ENCODE assay signal across 8 cellular contexts in the genomic region with DNA sequence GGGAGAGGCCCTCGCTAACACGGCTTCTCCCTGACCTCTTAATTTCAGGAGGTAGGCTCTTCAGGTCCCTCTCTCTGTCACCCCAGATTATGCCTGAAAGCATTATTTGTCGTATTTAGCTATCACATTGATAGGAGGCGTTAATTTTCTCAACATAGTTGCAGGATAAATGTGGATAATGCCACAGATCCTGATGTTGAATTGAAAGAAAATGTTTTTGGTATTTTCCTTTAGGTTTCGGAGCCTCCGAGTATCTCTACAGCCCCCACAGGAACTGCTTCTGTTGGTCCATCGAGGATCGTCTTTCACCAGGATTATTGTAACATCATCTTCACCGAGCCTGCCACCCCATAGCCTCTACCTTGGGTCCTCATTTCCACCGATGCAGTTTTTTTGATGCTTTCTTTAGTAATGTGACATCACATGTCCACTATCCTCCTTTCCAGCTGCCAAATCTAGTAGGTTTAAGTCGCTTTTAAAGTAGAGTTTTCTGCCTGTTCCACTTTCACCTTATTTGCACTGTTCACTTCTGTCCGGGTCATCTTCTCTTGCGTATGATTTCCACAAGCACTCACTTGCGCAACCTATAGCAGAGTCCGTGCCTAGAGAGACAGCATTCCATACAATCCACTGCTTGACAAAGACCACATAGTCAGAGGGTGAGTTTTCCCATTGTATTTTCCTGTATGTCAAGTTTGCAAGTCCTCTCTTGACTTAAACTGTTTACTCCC. TPM values are rescaled to one million over a fixed set of nuclear protein-coding genes. Genes with fewer than 3 reads are reported as not detected.
DNase-seq lines count a peak whose midpoint lies in the region; ATAC-seq and TF ChIP-seq lines count a peak whose summit lies in the region.

No MANE protein-coding gene starts in this region.

- H3K4me3 ChIP-seq in mammary epithelial cell (replicated peaks in 1 of 3; ENCODE audit: insufficient read depth in 1 of 3, low read depth in 2 of 3, low read length in 3 of 3) (peak overlapping the region; percentile 35 to 84 (median 76)), testis (peak overlapping the region; percentile 85 to 93)

- no peaks in the 10 kb centered on the region for H4K20me1 ChIP-seq in mammary epithelial cell (ENCODE audit: insufficient read depth, low read length)

- H3K27ac ChIP-seq in mammary epithelial cell (ENCODE audit: insufficient read depth, low read depth, low read length), result peak overlapping the region; percentile 77
- peak overlapping the region; percentile 85 to 89 for H3K27ac ChIP-seq in testis

- H3K27ac Mint-ChIP-seq in activated CD8-positive, alpha-beta memory T cell treated with anti-CD3 and anti-CD28 coated beads, Interleukin-2, amount 10 ng/mL, durations not matched to agents 7 days and 5 days, result peak overlapping the region; percentile 60

- TSS peak; percentile 94 for BruUV-seq in mammary epithelial cell (replicated peaks; lab: Mats Ljungman, UMichigan)

- TF ChIP-seq POLR2A in testis (IDR thresholded peaks at IDR 0.05), result no peak

- intact Hi-C loops in mammary epithelial cell (cut with micrococcal nuclease) (loop anchor here (1.0 to 5.0 kb wide), 7 partner anchors 11 to 294 kb away; no protein-coding TSS in a partner anchor), testis (cut with DNase I; ENCODE audit: low total_unique reads) (no loop called here)

- in situ Hi-C loops in mammary epithelial cell (cut with MboI; ENCODE audit: low sequenced_read_pairs in 2 of 2), result no loop called here

- no peak for ATAC-seq in activated CD8-positive, alpha-beta memory T cell treated with anti-CD3 and anti-CD28 coated beads, Interleukin-2, amount 10 ng/mL, durations not matched to agents 7 days and 5 days
- ATAC-seq in left lobe of liver, result peak; percentile 44

- TF ChIP-seq CTCF in mammary epithelial cell (conservative IDR thresholded peaks at IDR 0.05 in 1 of 2, IDR thresholded peaks at IDR 0.05 in 1 of 2; ENCODE audit: extremely low read depth in 1 of 2, insufficient read depth in 1 of 2, low read depth in 1 of 2, low read length in 2 of 2) (no peak), testis (IDR thresholded peaks at IDR 0.05) (no peak)

- H3K27me3 Mint-ChIP-seq in activated CD8-positive, alpha-beta memory T cell treated with anti-CD3 and anti-CD28 coated beads, Interleukin-2, amount 10 ng/mL, durations not matched to agents 7 days and 5 days, result peaks cover 25% of the 10 kb centered on the region

- H3K36me3 ChIP-seq in mammary epithelial cell (ENCODE audit: insufficient read depth, low read length), result no peaks in the 10 kb centered on the region
- H3K36me3 ChIP-seq in testis (ENCODE audit: low read depth, missing control alignments), result no peaks in the 10 kb centered on the region

- H3K4me1 Mint-ChIP-seq in activated CD8-positive, alpha-beta memory T cell treated with anti-CD3 and anti-CD28 coated beads, Interleukin-2, amount 10 ng/mL, durations not matched to agents 7 days and 5 days, result peaks cover 20% of the 10 kb centered on the region

- H3K79me2 ChIP-seq in mammary epithelial cell (ENCODE audit: insufficient read depth, low read length), result peaks cover 16% of the 10 kb centered on the region

- H3K36me3 Mint-ChIP-seq in activated CD8-positive, alpha-beta memory T cell treated with anti-CD3 and anti-CD28 coated beads, Interleukin-2, amount 10 ng/mL, durations not matched to agents 7 days and 5 days, result peaks cover 11% of the 10 kb centered on the region

- H3K4me3 Mint-ChIP-seq in activated CD8-positive, alpha-beta memory T cell treated with anti-CD3 and anti-CD28 coated beads, Interleukin-2, amount 10 ng/mL, durations not matched to agents 7 days and 5 days, result peak overlapping the region; percentile 79

- dilution Hi-C loops in mammary epithelial cell (cut with HindIII; ENCODE audit: low sequenced_read_pairs), result no loop called here

- peaks cover 2% of the 10 kb centered on the region for H3K9me3 Mint-ChIP-seq in activated CD8-positive, alpha-beta memory T cell treated with anti-CD3 and anti-CD28 coated beads, Interleukin-2, amount 10 ng/mL, durations not matched to agents 7 days and 5 days (ENCODE audit: low read depth)

- H3K9me3 ChIP-seq in mammary epithelial cell (replicated peaks; ENCODE audit: insufficient read depth, low read length) (no peaks in the 10 kb centered on the region), testis (no peaks in the 10 kb centered on the region)

- H3K4me2 ChIP-seq in mammary epithelial cell (ENCODE audit: insufficient read depth, low read depth, low read length), result peak overlapping the region; percentile 100

- H3K4me1 ChIP-seq in mammary epithelial cell (ENCODE audit: insufficient read depth, low read length), result peaks cover 18% of the 10 kb centered on the region
- H3K4me1 ChIP-seq in testis, result peaks cover 11% of the 10 kb centered on the region

- WGBS in mammary epithelial cell (ENCODE audit: low coverage, missing lambda C conversion rate), result 2% methylated on average over 11 of the region's 15 CpGs
- WGBS in testis, 2 donors, result 19 to 21% methylated on average over 15 of the region's 15 CpGs

- DNase-seq in activated CD8-positive, alpha-beta memory T cell treated with anti-CD3 and anti-CD28 coated beads, Interleukin-2, amount 10 ng/mL, durations not matched to agents 7 days and 5 days, result no peak
- DNase-seq in activated CD8-positive, alpha-beta memory T cell treated with anti-CD3 and anti-CD28 coated beads for 24 hours, result no peak
- DNase-seq in NCI-H226 (peak; percentile 84), mammary epithelial cell (peak; percentile 92), left lobe of liver (ENCODE audit: low spot score) (peak; percentile 84), testis (no peak), GOT3 (lab: John Stamatoyannopoulos, UW) (no peak)
- no peak for DNase-seq in stimulated activated CD4-positive, alpha-beta T cell treated with anti-CD3 and anti-CD28 coated beads, Interleukin-1b, Interleukin-23, amount 100 ng/mL, for 48 hours

- peak overlapping the region; percentile 70 for H3K9ac ChIP-seq in mammary epithelial cell (ENCODE audit: insufficient read depth, low read length)

- CTCF ChIA-PET in activated CD8-positive, alpha-beta memory T cell treated with anti-CD3 and anti-CD28 coated beads, Interleukin-2, amount 10 ng/mL, durations not matched to agents 7 days and 5 days (lab: Charles Lee), result interaction anchor here (1.0 kb wide), 1 partner anchor 294 kb away, joined by 3 read pairs; no protein-coding TSS in a partner anchor
- CTCF ChIA-PET in mammary epithelial cell (lab: Charles Lee; ENCODE audit: low non-redundant PET), result interaction anchor here (0.6 kb wide), 1 partner anchor 465 kb away, joined by 3 read pairs; no protein-coding TSS in a partner anchor

- H3K27me3 ChIP-seq in mammary epithelial cell (ENCODE audit: insufficient read depth, low read length) (peaks cover 8% of the 10 kb centered on the region), testis (no peaks in the 10 kb centered on the region)

- peak overlapping the region; percentile 77 for H2AFZ ChIP-seq in mammary epithelial cell (ENCODE audit: low read depth, low read length)

RNA-seq across cellular contexts. Expression of gene TIGD2, which starts 0.7 kb away (rescaled TPM):
- 1 to 10 TPM; 3.7 to 4.6 TPM for total RNA-seq in activated CD8-positive, alpha-beta memory T cell treated with anti-CD3 and anti-CD28 coated beads, Interleukin-2, amount 10 ng/mL, durations not matched to agents 7 days and 5 days
- 10 to 100 TPM; 14.7 to 14.8 TPM for total RNA-seq in mammary epithelial cell
- 3.4 TPM for polyA plus RNA-seq in mammary epithelial cell
- polyA minus RNA-seq in mammary epithelial cell, result 2.3 TPM
- total RNA-seq in left lobe of liver, result 14.4 TPM
- 10 to 100 TPM in 1 of 2 donors, 1 to 10 TPM in 1; 9.3 to 11.5 TPM for total RNA-seq in testis
- polyA plus RNA-seq in testis (ENCODE audit: insufficient read depth, low read depth, low replicate concordance), result 4.0 TPM

RNA-seq across cellular contexts. Expression of gene FAM13A, which starts 55.0 kb away (rescaled TPM):
- total RNA-seq in activated CD8-positive, alpha-beta memory T cell treated with anti-CD3 and anti-CD28 coated beads, Interleukin-2, amount 10 ng/mL, durations not matched to agents 7 days and 5 days, result 1 to 10 TPM; 1.8 to 7.2 TPM
- total RNA-seq in mammary epithelial cell (10 to 100 TPM in 1 of 2 donors, 1 to 10 TPM in 1; 7.8 to 12.8 TPM), left lobe of liver (70.2 TPM), testis (100 to 1,000 TPM; 109 to 123 TPM)
- polyA plus RNA-seq in mammary epithelial cell (4.7 TPM), testis (ENCODE audit: insufficient read depth, low read depth, low replicate concordance) (30.7 TPM)
- polyA minus RNA-seq in mammary epithelial cell, result 12.5 TPM

Comparison
In these comparisons a context has a peak if more than half of its experiments do, and no peak if none do; other contexts are left out.
1. DNase-seq: peak in NCI-H226 (single experiment), mammary epithelial cell (single experiment) and left lobe of liver (single experiment); none in activated CD8-positive, alpha-beta memory T cell treated with anti-CD3 and anti-CD28 coated beads, Interleukin-2, amount 10 ng/mL, durations not matched to agents 7 days and 5 days (single experiment), activated CD8-positive, alpha-beta memory T cell treated with anti-CD3 and anti-CD28 coated beads for 24 hours (single experiment), testis (single experiment), GOT3 (single experiment) and stimulated activated CD4-positive, alpha-beta T cell treated with anti-CD3 and anti-CD28 coated beads, Interleukin-1b, Interleukin-23, amount 100 ng/mL, for 48 hours (single experiment).